In the genomic region with DNA sequence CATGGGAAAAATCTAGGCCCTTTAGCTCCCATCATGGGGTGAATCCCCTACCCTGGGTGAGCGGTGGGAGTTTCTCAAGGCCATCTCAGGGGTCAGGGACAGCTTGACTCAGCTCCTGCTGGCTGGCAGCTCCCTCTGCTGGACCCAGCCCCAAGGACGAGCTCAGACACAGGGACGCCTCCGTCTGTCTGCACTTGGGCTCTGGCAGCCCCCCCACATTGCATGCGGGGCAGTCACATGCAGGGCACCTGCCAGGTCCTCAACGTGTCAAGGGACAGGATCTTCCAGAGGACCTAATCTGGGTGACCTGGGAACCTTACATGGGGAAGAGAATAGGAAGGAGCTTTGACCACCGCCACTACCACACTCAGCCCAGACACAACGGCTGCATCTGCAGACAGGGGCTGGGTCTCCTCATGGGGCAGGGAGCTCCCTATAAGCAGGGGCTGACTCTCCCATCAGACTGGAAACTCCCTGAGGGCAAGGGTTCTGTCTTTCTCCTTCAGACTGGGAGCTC, we compare ENCODE assay signal across 11 cellular contexts.
A peak's percentile ranks its signal among the peaks of the same experiment; 100 is the strongest.
DNase-seq lines count a peak whose midpoint lies in the region; ATAC-seq and TF ChIP-seq lines count a peak whose summit lies in the region.
"Had no signal": no experiment of that assay in that cellular context is flagged by ENCODE, and none has a peak within 500 bp of the region (broad histone marks: within the 10 kb centered on the region; RNA-seq: fewer than 3 reads in every experiment).

No MANE protein-coding gene starts in this region.

- no peaks in the 10 kb centered on the region for H3K9me2 ChIP-seq in GM23248 (ENCODE audit: insufficient read depth)

- WGBS in GM23248 (ENCODE audit: low coverage in 1 of 2, low lambda C conversion rate in 2 of 2, missing lambda C conversion rate in 2 of 2), 2 experiments = 44 to 50% methylated on average over 8 of the region's 8 CpGs
- 54 to 77% methylated on average over 8 of the region's 8 CpGs for WGBS in sigmoid colon, 2 donors

- H3F3A ChIP-seq in GM23248 (ENCODE audit: insufficient read depth) = no peaks in the 10 kb centered on the region

- DNase-seq in GM23248 (peak; percentile 44), adipocyte (ENCODE audit: low read depth) (peak; percentile 19), left ventricle myocardium inferior (peak; percentile 73), retina (peak; percentile 47), KBM-7 (no peak), NCI-H510A (lab: John Stamatoyannopoulos, UW) (no peak), sigmoid colon (no peak), mucosa of descending colon (no peak)
- DNase-seq: colonic mucosa; NCI-H1092 treated with DMSO at 0.1 percent for 48 hours; stimulated activated naive CD8-positive, alpha-beta T cell treated with anti-CD3 and anti-CD28 coated beads, Interleukin-15, amount 100 ng/mL, for 72 hours had no signal

- no peak overlapping the region for H2AFZ ChIP-seq in GM23248

- intact Hi-C loops in left ventricle myocardium inferior (cut with micrococcal nuclease) = loop anchor here (10.0 kb wide), 1 partner anchor 121 kb away; no protein-coding TSS in a partner anchor
- intact Hi-C loops in sigmoid colon (cut with DNase I) = no loop called here
- intact Hi-C loops in mucosa of descending colon (cut with DNase I, micrococcal nuclease) = no loop called here

- H3K79me2 ChIP-seq in GM23248 (ENCODE audit: insufficient read depth) = no peaks in the 10 kb centered on the region

- no peak overlapping the region for H3K4me2 ChIP-seq in GM23248 (ENCODE audit: unreplicated experiment)

- H3K4me3 ChIP-seq in GM23248 = no peak overlapping the region
- H3K4me3 ChIP-seq in adipocyte (ENCODE audit: low read length) = no peak overlapping the region
- no peak overlapping the region for H3K4me3 ChIP-seq in left ventricle myocardium inferior
- no peak overlapping the region for H3K4me3 ChIP-seq in sigmoid colon
- H3K4me3 ChIP-seq in mucosa of descending colon = no peak overlapping the region
- H3K4me3 ChIP-seq: colonic mucosa had no signal

- no peak for TF ChIP-seq EP300 in sigmoid colon (IDR thresholded peaks at IDR 0.05)

- no peak for TF ChIP-seq POLR2A in sigmoid colon (IDR thresholded peaks at IDR 0.05)

- H3K27me3 ChIP-seq in GM23248 (replicated peaks; ENCODE audit: insufficient read depth) (no peaks in the 10 kb centered on the region), adipocyte (replicated peaks; ENCODE audit: control insufficient read depth, insufficient read depth, low read length) (no peaks in the 10 kb centered on the region), left ventricle myocardium inferior (ENCODE audit: low read depth) (no peaks in the 10 kb centered on the region), sigmoid colon (no peaks in the 10 kb centered on the region)
- H3K27me3 ChIP-seq: colonic mucosa had no signal

- no peak overlapping the region for H3K27ac ChIP-seq in GM23248
- peak overlapping the region; percentile 92 for H3K27ac ChIP-seq in left ventricle myocardium inferior (replicated peaks)
- no peak overlapping the region for H3K27ac ChIP-seq in sigmoid colon
- H3K27ac ChIP-seq: colonic mucosa had no signal

- no peak overlapping the region for H3K9ac ChIP-seq in GM23248
- H3K9ac ChIP-seq in adipocyte (ENCODE audit: low read length) = no peak overlapping the region

- in situ Hi-C loops in GM23248 (cut with MboI) (no loop called here), KBM-7 (cut with MboI; ENCODE audit: low pct_unique_long_range_greater_than_20kb, low sequenced_read_pairs) (no loop called here)

- TF ChIP-seq CTCF in left ventricle myocardium inferior (IDR thresholded peaks at IDR 0.05; ENCODE audit: borderline replicate concordance) (peak; percentile 57), sigmoid colon (IDR thresholded peaks at IDR 0.05) (no peak), mucosa of descending colon (IDR thresholded peaks at IDR 0.05) (no peak)

- H3K4me1 ChIP-seq in GM23248 (ENCODE audit: insufficient read depth) = 0 out of 2 replicates have a peak, but pooled peaks cover 6% of the 10 kb centered on the region
- H3K4me1 ChIP-seq in adipocyte (ENCODE audit: control insufficient read depth, insufficient read depth, low read length) = peaks cover 8% of the 10 kb centered on the region
- peaks cover 22% of the 10 kb centered on the region for H3K4me1 ChIP-seq in left ventricle myocardium inferior
- no peaks in the 10 kb centered on the region for H3K4me1 ChIP-seq in sigmoid colon
- H3K4me1 ChIP-seq in mucosa of descending colon (ENCODE audit: low read depth) = no peaks in the 10 kb centered on the region
- H3K4me1 ChIP-seq: colonic mucosa had no signal

- ATAC-seq in mucosa of descending colon = no peak
- ATAC-seq: stimulated activated naive CD8-positive, alpha-beta T cell treated with anti-CD3 and anti-CD28 coated beads, Interleukin-15, amount 100 ng/mL, for 72 hours had no signal

- no peaks in the 10 kb centered on the region for H3K36me3 ChIP-seq in GM23248 (ENCODE audit: low read depth)
- H3K36me3 ChIP-seq in adipocyte (ENCODE audit: control insufficient read depth, insufficient read depth, low read length, severe bottlenecking) = no peaks in the 10 kb centered on the region
- no peaks in the 10 kb centered on the region for H3K36me3 ChIP-seq in left ventricle myocardium inferior
- no peaks in the 10 kb centered on the region for H3K36me3 ChIP-seq in sigmoid colon
- no peaks in the 10 kb centered on the region for H3K36me3 ChIP-seq in mucosa of descending colon (ENCODE audit: low read depth)
- H3K36me3 ChIP-seq: colonic mucosa had no signal

- H4K20me1 ChIP-seq in GM23248 (ENCODE audit: insufficient read depth) = no peaks in the 10 kb centered on the region

- H3K9me3 ChIP-seq in GM23248 (ENCODE audit: low read depth) (no peaks in the 10 kb centered on the region), adipocyte (ENCODE audit: control insufficient read depth, low read length) (peaks cover 19% of the 10 kb centered on the region), left ventricle myocardium inferior (replicated peaks) (peaks cover 17% of the 10 kb centered on the region), sigmoid colon (no peaks in the 10 kb centered on the region), mucosa of descending colon (peaks cover 3% of the 10 kb centered on the region)
- H3K9me3 ChIP-seq: colonic mucosa had no signal

Comparison
In these comparisons a context has a peak if more than half of its experiments do, and no peak if none do; other contexts are left out.
1. DNase-seq: peak in GM23248 (single experiment), adipocyte (single experiment), left ventricle myocardium inferior (single experiment) and retina (single experiment); none in KBM-7 (single experiment), NCI-H510A (single experiment), sigmoid colon (single experiment) and mucosa of descending colon (0 of 3).